34 cellular contexts compared by ENCODE assay signal in genomic region chr3:73393005-73393404, GRCh38.
"Had no signal": no experiment of that assay in that cellular context is flagged by ENCODE, and none has a peak within 500 bp of the region (broad histone marks: within the 10 kb centered on the region; RNA-seq: fewer than 3 reads in every experiment).

No MANE protein-coding gene starts in this region.

- H3K4me3 ChIP-seq: MG63 had no signal

- H3K9me3 ChIP-seq: MG63 had no signal

- H3K27ac ChIP-seq: KMS-11 had no signal

- DNase-seq: Karpas-422, Kasumi-1, KG1, MG63, MM.1S, MV-4-11, NCI-H1048, NCI-H1092, NCI-H1092 treated with DMSO at 0.1 percent for 48 hours, NCI-H1105, NCI-H1105 treated with DMSO at 0.1 percent for 48 hours, NCI-H1417, NCI-H1417 treated with DMSO at 0.1 percent for 48 hours, NCI-H1436, NCI-H1436 treated with DMSO at 0.1 percent for 48 hours, NCI-H146, NCI-H1694, NCI-H1694 treated with DMSO at 0.1 percent for 48 hours, NCI-H187, NCI-H187 treated with DMSO at 0.1 percent for 48 hours, NCI-H1930, NCI-H2029, NCI-H2029 treated with DMSO at 0.1 percent for 48 hours, NCI-H2081, NCI-H2081 treated with DMSO at 0.1 percent for 48 hours, NCI-H2107, NCI-H2171, NCI-H2171 treated with DMSO at 0.1 percent for 48 hours, NCI-H2227 treated with DMSO at 0.1 percent for 48 hours, NCI-H226, NCI-H345, NCI-H446, NCI-H446 treated with DMSO at 0.1 percent for 48 hours had no signal

- H3K9ac ChIP-seq: KMS-11 had no signal

- H3K27me3 ChIP-seq: MG63 had no signal
